Comparison of ENCODE assay signal across 31 cellular contexts in genomic region chr1:44433209-44433608, GRCh38. TPM values are rescaled to one million over a fixed set of nuclear protein-coding genes. Genes with fewer than 3 reads are reported as not detected.
DNase-seq lines count a peak whose midpoint lies in the region; ATAC-seq, FAIRE-seq and TF ChIP-seq lines count a peak whose summit lies in the region.
"Had no signal": no experiment of that assay in that cellular context is flagged by ENCODE, and none has a peak within 500 bp of the region (broad histone marks: within the 10 kb centered on the region; RNA-seq: fewer than 3 reads in every experiment).

No MANE protein-coding gene starts in this region.

- H3K27me3 ChIP-seq in MG63 (no peaks in the 10 kb centered on the region), K562 (ENCODE audit: control insufficient read depth in 2 of 2, insufficient read depth in 2 of 2, low read length in 2 of 2) (peaks cover 14 to 24% of the 10 kb centered on the region in 2 experiments), H9 (ENCODE audit: insufficient read depth, low read length) (no peaks in the 10 kb centered on the region), WERI-Rb-1 (ENCODE audit: insufficient read depth, low read depth, severe bottlenecking) (peaks cover 36% of the 10 kb centered on the region)
- H3K27me3 ChIP-seq: cardiac muscle cell had no signal

- H3K14ac ChIP-seq in H9 (ENCODE audit: insufficient read depth, low read length) = no peak overlapping the region

- H3K9me1 ChIP-seq in K562 (ENCODE audit: control insufficient read depth, insufficient read depth, low read length) = no peaks in the 10 kb centered on the region

- H4K8ac ChIP-seq in H9 (replicated peaks; ENCODE audit: insufficient read length, low read depth, low read length) = no peak overlapping the region

- H3K56ac ChIP-seq in H9 (ENCODE audit: insufficient read length, low read depth, low read length) = no peak overlapping the region

- H2BK20ac ChIP-seq in H9 (ENCODE audit: low read depth, low read length, poor library complexity, severe bottlenecking) = no peak overlapping the region

- no peak overlapping the region for H2BK12ac ChIP-seq in H9 (ENCODE audit: insufficient read length, low read depth, low read length)

- in situ Hi-C loops in K562 (cut with MboI) = no loop called here

- intact Hi-C loops in K562 (cut with micrococcal nuclease) = no loop called here
- intact Hi-C loops in left ventricle myocardium superior (cut with micrococcal nuclease) = no loop called here

- no peak overlapping the region for H2AK5ac ChIP-seq in H9 (ENCODE audit: insufficient read length, low read length)

- WGBS in K562 (ENCODE audit: insufficient coverage, low coverage, missing lambda C conversion rate) = 3% methylated on average over 2 of the region's 2 CpGs
- WGBS in H9 (ENCODE audit: extremely low coverage, insufficient read length, low lambda C conversion rate) = no CpG with 5 or more reads among the region's 2 CpGs

- peaks cover 8% of the 10 kb centered on the region; the same call in 1 of the 2 replicates for H3K27me3 Mint-ChIP-seq in H9 (ENCODE audit: low read depth)

- H4K91ac ChIP-seq in H9 (ENCODE audit: insufficient read length, low read depth, low read length) = no peak overlapping the region

- peaks cover 32 to 38% of the 10 kb centered on the region in 2 experiments for H3K4me1 Mint-ChIP-seq in H9
- H3K4me1 Mint-ChIP-seq: activated CD4-positive, alpha-beta T cell treated with anti-CD3 and anti-CD28 coated beads, Interleukin-2, amount 10 ng/mL, durations not matched to agents 7 days and 5 days; immature natural killer cell had no signal

- TF ChIP-seq CTCF in K562 (IDR thresholded peaks at IDR 0.05 in 2 of 3, conservative IDR thresholded peaks at IDR 0.05 in 1 of 3; ENCODE audit: insufficient read depth in 2 of 3, low read depth in 1 of 3, low read length in 3 of 3) = no peak
- no peak for TF ChIP-seq CTCF in fibroblast of the aortic adventitia (IDR thresholded peaks at IDR 0.05; ENCODE audit: insufficient read depth, low read length)
- TF ChIP-seq CTCF in H9 (conservative IDR thresholded peaks at IDR 0.05) = no peak
- TF ChIP-seq CTCF in WERI-Rb-1 (IDR thresholded peaks at IDR 0.05; ENCODE audit: low read depth, low read length) = no peak

- no peaks in the 10 kb centered on the region; a peak in 1 of 5 replicates for H3K9me3 Mint-ChIP-seq in H9
- H3K9me3 Mint-ChIP-seq: activated CD4-positive, alpha-beta T cell treated with anti-CD3 and anti-CD28 coated beads, Interleukin-2, amount 10 ng/mL, durations not matched to agents 7 days and 5 days; dendritic cell treated with granulocyte-macrophage colony-stimulating factor and Interleukin-4, amounts not matched to agents 40 ng/mL and 50 ng/mL, for 4 days; immature natural killer cell; memory B cell; stimulated activated naive B cell treated with anti-CD40 and anti-IgM and Interleukin-4, amounts not matched to agents 10 μg/mL and 1 μg/mL and 100 μg/mL, for 72 hours; T-helper 2 cell treated with Interferon-gamma antibody and Interleukin-4, amounts not matched to agents 5 μg/mL and 100 μg/mL, for 36 hours; type B pancreatic cell had no signal

- DNase-seq in GDM1 (lab: John Stamatoyannopoulos, UW) (peak; percentile 65), MG63 (peak; percentile 53), K562 (ENCODE audit: extremely low read depth in 1 of 4, low spot score in 3 of 4) (peak in 1 of 4 experiments; percentile 12), fibroblast of the aortic adventitia (ENCODE audit: low read depth) (peak; percentile 23), H9 (no peak), left ventricle myocardium superior (no peak), glomerular visceral epithelial cell (ENCODE audit: extremely low spot score) (no peak), WERI-Rb-1 (no peak)
- DNase-seq: activated CD4-positive, alpha-beta T cell treated with anti-CD3 and anti-CD28 coated beads, Interleukin-2, amount 10 ng/mL, durations not matched to agents 7 days and 5 days; aorta; BE2C; hypothalamus; immature natural killer cell; left colon; NCI-H1105 treated with DMSO at 0.1 percent for 48 hours; NCI-H1930; NCI-H526 treated with DMSO at 0.1 percent for 48 hours; nephron progenitor cell; SHP77 treated with DMSO at 0.1 percent for 48 hours; stimulated activated naive B cell treated with anti-CD40 and anti-IgM and Interleukin-4, amounts not matched to agents 10 μg/mL and 1 μg/mL and 100 μg/mL, for 72 hours had no signal

- FAIRE-seq in K562 (lab: Jason Lieb, UNC) = no peak
- FAIRE-seq: G401.6, RCC 7860 had no signal

- H3K9me3 ChIP-seq in MG63 (peaks cover 4% of the 10 kb centered on the region), K562 (replicated peaks; ENCODE audit: control insufficient read depth, insufficient read depth, low read depth, low read length) (0 out of 2 replicates have a peak, but pooled peaks cover 1% of the 10 kb centered on the region), H9 (ENCODE audit: control insufficient read depth, low read depth, low read length) (no peaks in the 10 kb centered on the region), WERI-Rb-1 (ENCODE audit: severe bottlenecking) (no peaks in the 10 kb centered on the region)
- H3K9me3 ChIP-seq: BE2C, esophagus muscularis mucosa, gastroesophageal sphincter had no signal

- H3K18ac ChIP-seq in H9 (ENCODE audit: insufficient read length, low read depth, low read length) = no peak overlapping the region

- no peak overlapping the region for H4K5ac ChIP-seq in H9 (ENCODE audit: insufficient read length, low read depth, low read length)

- no peaks in the 10 kb centered on the region for H4K20me1 ChIP-seq in K562 (replicated peaks; ENCODE audit: control insufficient read depth, insufficient read depth, low read length)
- H4K20me1 ChIP-seq in H9 (ENCODE audit: control insufficient read depth, insufficient read depth, insufficient read length) = no peaks in the 10 kb centered on the region

- H3K27ac ChIP-seq in K562 (ENCODE audit: extremely low read depth, low read depth, low read length) = no peak overlapping the region
- H3K27ac ChIP-seq in H9 (ENCODE audit: insufficient read length, low read depth, low read length) = no peak overlapping the region
- H3K27ac ChIP-seq in WERI-Rb-1 = no peak overlapping the region
- H3K27ac ChIP-seq: cardiac muscle cell, esophagus muscularis mucosa, gastroesophageal sphincter had no signal

- H3K4me2 ChIP-seq in K562 (ENCODE audit: insufficient read depth, low read length) (no peak overlapping the region), H9 (ENCODE audit: insufficient read depth, insufficient read length, low read length) (no peak overlapping the region)

- H3K4ac ChIP-seq in H9 (ENCODE audit: low read depth, low read length) = no peak overlapping the region

- no peak overlapping the region for H3T11ph ChIP-seq in H9 (ENCODE audit: low read length)

- CTCF ChIA-PET in K562 (lab: Yijun Ruan, JAX; ENCODE audit: low intra/inter-chr PET ratio) = no interaction called here

- no peak overlapping the region for H3K4me3 Mint-ChIP-seq in H9
- H3K4me3 Mint-ChIP-seq: activated CD4-positive, alpha-beta T cell treated with anti-CD3 and anti-CD28 coated beads, Interleukin-2, amount 10 ng/mL, durations not matched to agents 7 days and 5 days; activated naive CD8-positive, alpha-beta T cell; dendritic cell treated with granulocyte-macrophage colony-stimulating factor and Interleukin-4, amounts not matched to agents 40 ng/mL and 50 ng/mL, for 4 days; IgD-negative memory B cell; immature natural killer cell; memory B cell; stimulated activated naive B cell treated with anti-CD40 and anti-IgM and Interleukin-4, amounts not matched to agents 10 μg/mL and 1 μg/mL and 100 μg/mL, for 72 hours; T-helper 2 cell treated with Interferon-gamma antibody and Interleukin-4, amounts not matched to agents 5 μg/mL and 100 μg/mL, for 36 hours; type B pancreatic cell had no signal

- no peak overlapping the region for H2AFZ ChIP-seq in K562 (ENCODE audit: low read depth, low read length)
- H2AFZ ChIP-seq in H9 (ENCODE audit: low read length) = no peak overlapping the region

- no peak overlapping the region for H3K23ac ChIP-seq in H9 (ENCODE audit: insufficient read length, low read depth, low read length)

- POLR2A ChIA-PET in K562 (lab: Yijun Ruan, JAX) = interaction anchor here (0.7 kb wide), 1 partner anchor 9 kb away, joined by 4 read pairs; no protein-coding TSS in a partner anchor

- H2BK5ac ChIP-seq in H9 (ENCODE audit: insufficient read length, low read length) = no peak overlapping the region

- no peaks in the 10 kb centered on the region for H3K79me1 ChIP-seq in H9 (ENCODE audit: insufficient read depth, low read depth, low read length, poor library complexity, severe bottlenecking)

- no peaks in the 10 kb centered on the region for H3K23me2 ChIP-seq in H9 (ENCODE audit: insufficient read length, low read depth, low read length, poor library complexity, severe bottlenecking)

- no peak overlapping the region for H2BK15ac ChIP-seq in H9 (ENCODE audit: low read depth, low read length)

- no peak for TF ChIP-seq EP300 in K562 (IDR thresholded peaks at IDR 0.05; ENCODE audit: low read length)

- no peak for TF ChIP-seq POLR2A in K562 (conservative IDR thresholded peaks at IDR 0.05)

- ATAC-seq in K562 (no peak), left ventricle myocardium superior (no peak)
- ATAC-seq: gastroesophageal sphincter; left colon; stimulated activated naive B cell treated with anti-CD40 and anti-IgM and Interleukin-4, amounts not matched to agents 10 μg/mL and 1 μg/mL and 100 μg/mL, for 72 hours had no signal

- H3K9ac ChIP-seq in K562 (ENCODE audit: insufficient read depth in 1 of 2, low read depth in 2 of 2, low read length in 2 of 2) (no peak overlapping the region), H9 (ENCODE audit: extremely low read depth, insufficient read length, low read length) (no peak overlapping the region)

- H3K4me3 ChIP-seq in MG63 = no peak overlapping the region
- H3K4me3 ChIP-seq in K562 = no peak overlapping the region
- no peak overlapping the region for H3K4me3 ChIP-seq in fibroblast of the aortic adventitia (ENCODE audit: low read depth, low read length)
- no peak overlapping the region for H3K4me3 ChIP-seq in WERI-Rb-1 (ENCODE audit: low read depth, low read length)
- H3K4me3 ChIP-seq: cardiac muscle cell, esophagus muscularis mucosa, gastroesophageal sphincter had no signal

- H3K79me2 ChIP-seq in K562 (ENCODE audit: control insufficient read depth, insufficient read depth, low read length) (no peaks in the 10 kb centered on the region), H9 (ENCODE audit: insufficient read depth, low read length) (no peaks in the 10 kb centered on the region)

- H3K4me1 ChIP-seq in K562 (replicated peaks in 1 of 2; ENCODE audit: control insufficient read depth in 2 of 2, insufficient read depth in 2 of 2, low read length in 2 of 2) (no peaks in the 10 kb centered on the region), H9 (ENCODE audit: insufficient read depth, low read length) (peaks cover 4% of the 10 kb centered on the region; the same call in 1 of the 2 replicates)
- H3K4me1 ChIP-seq: BE2C, esophagus muscularis mucosa, gastroesophageal sphincter had no signal

- BruUV-seq in K562 (replicated peaks; lab: Mats Ljungman, UMichigan) = no TSS peak

- H3K36me3 ChIP-seq in MG63 (0 out of 2 replicates have a peak, but pooled peaks cover 2% of the 10 kb centered on the region), K562 (ENCODE audit: control insufficient read depth, insufficient read depth, low read length) (no peaks in the 10 kb centered on the region), WERI-Rb-1 (no peaks in the 10 kb centered on the region)
- H3K36me3 ChIP-seq: BE2C, cardiac muscle cell, esophagus muscularis mucosa, gastroesophageal sphincter had no signal

- no peak overlapping the region for H3K27ac Mint-ChIP-seq in H9
- H3K27ac Mint-ChIP-seq: activated CD4-positive, alpha-beta T cell treated with anti-CD3 and anti-CD28 coated beads, Interleukin-2, amount 10 ng/mL, durations not matched to agents 7 days and 5 days; activated naive CD8-positive, alpha-beta T cell; dendritic cell treated with granulocyte-macrophage colony-stimulating factor and Interleukin-4, amounts not matched to agents 40 ng/mL and 50 ng/mL, for 4 days; IgD-negative memory B cell; immature natural killer cell; memory B cell; stimulated activated naive B cell treated with anti-CD40 and anti-IgM and Interleukin-4, amounts not matched to agents 10 μg/mL and 1 μg/mL and 100 μg/mL, for 72 hours; T-helper 2 cell treated with Interferon-gamma antibody and Interleukin-4, amounts not matched to agents 5 μg/mL and 100 μg/mL, for 36 hours; type B pancreatic cell had no signal

- H2BK120ac ChIP-seq in H9 (ENCODE audit: low read depth, low read length, poor library complexity, severe bottlenecking) = no peak overlapping the region

- TF ChIP-seq RAD21 in K562 (CRISPR knock-in tag; conservative IDR thresholded peaks at IDR 0.05 in 1 of 2, IDR thresholded peaks at IDR 0.05 in 1 of 2) = no peak

- H3K36me3 Mint-ChIP-seq in H9 (ENCODE audit: insufficient read depth in 1 of 3, low read depth in 3 of 3) = peaks cover 0 to 4% (median 4%) of the 10 kb centered on the region in 3 experiments; a peak in 1 of 7 replicates
- H3K36me3 Mint-ChIP-seq: activated naive CD8-positive, alpha-beta T cell; memory B cell; stimulated activated naive B cell treated with anti-CD40 and anti-IgM and Interleukin-4, amounts not matched to agents 10 μg/mL and 1 μg/mL and 100 μg/mL, for 72 hours; type B pancreatic cell had no signal

RNA-seq across cellular contexts. Expression of gene RNF220, which starts 28.2 kb away (rescaled TPM):
- total RNA-seq in MG63 (2014; rRNA removed; shearing (Covaris generic); ENCODE audit: low replicate concordance) = 40.7 and 62.5 TPM in 2 replicates
- 57.7 and 78.5 TPM in 2 replicates for total RNA-seq in K562 (2011; cell fraction: chromatin; rRNA removed; ENCODE audit: low replicate concordance)
- total RNA-seq in K562 (2011; cell fraction: nucleolus; rRNA removed) = 38.5 and 41.8 TPM in 2 replicates
- total RNA-seq in K562 (2011; cell fraction: nucleoplasm; rRNA removed) = 49.9 and 55.3 TPM in 2 replicates
- total RNA-seq in K562 (2014; rRNA removed) (117 and 125 TPM in 2 replicates), K562 (2014; rRNA removed; fragmentation: Illumina TruSeq; extraction: Trizol) (46.0 and 52.1 TPM in 2 replicates), K562 (2015; rRNA removed; fragmentation: Illumina TruSeq; extraction: Trizol) (66.6 and 66.9 TPM in 2 replicates), K562 (2021) (87.1 and 93.4 TPM in 2 replicates), fibroblast of the aortic adventitia (ENCODE audit: low replicate concordance) (39.7 and 51.2 TPM in 2 replicates), H9 (2021) (109 and 115 TPM in 2 replicates), left ventricle myocardium superior (71.2 TPM)
- polyA plus RNA-seq in K562 (2011; rRNA removed) (54.8 and 64.3 TPM in 2 replicates), K562 (2014; fragmentation: Illumina TruSeq; extraction: Trizol) (97.5 and 104 TPM in 2 replicates), K562 (2014; fragmentation: Nextera tagmentation; extraction: Ambion mirVana) (1 to 10 TPM; 5.1 to 5.8 TPM), K562 (2014; rRNA removed) (102 and 109 TPM in 2 replicates)
- 74.9 and 86.7 TPM in 2 replicates for polyA plus RNA-seq in K562 (2011; cell fraction: cytosol; rRNA removed)
- 119 and 135 TPM in 2 replicates for polyA plus RNA-seq in K562 (2011; cell fraction: nucleus; rRNA removed)
- 99.9 and 118 TPM in 2 replicates for polyA plus RNA-seq in K562 (2012)
- polyA minus RNA-seq in K562 (2011; rRNA and poly(A)+ RNA removed) = 42.5 and 43.9 TPM in 2 replicates
- 20.6 and 22.6 TPM in 2 replicates for polyA minus RNA-seq in K562 (2011; cell fraction: cytosol; rRNA and poly(A)+ RNA removed)
- polyA minus RNA-seq in K562 (2011; cell fraction: nucleus; rRNA and poly(A)+ RNA removed) = 19.9 and 28.8 TPM in 2 replicates

Comparison
In these comparisons a context has a peak if more than half of its experiments do, and no peak if none do; other contexts are left out.
1. DNase-seq: peak in GDM1 (single experiment), MG63 (single experiment) and fibroblast of the aortic adventitia (single experiment); none in H9 (single experiment), left ventricle myocardium superior (single experiment), glomerular visceral epithelial cell (single experiment) and WERI-Rb-1 (single experiment).